In the genomic region with DNA sequence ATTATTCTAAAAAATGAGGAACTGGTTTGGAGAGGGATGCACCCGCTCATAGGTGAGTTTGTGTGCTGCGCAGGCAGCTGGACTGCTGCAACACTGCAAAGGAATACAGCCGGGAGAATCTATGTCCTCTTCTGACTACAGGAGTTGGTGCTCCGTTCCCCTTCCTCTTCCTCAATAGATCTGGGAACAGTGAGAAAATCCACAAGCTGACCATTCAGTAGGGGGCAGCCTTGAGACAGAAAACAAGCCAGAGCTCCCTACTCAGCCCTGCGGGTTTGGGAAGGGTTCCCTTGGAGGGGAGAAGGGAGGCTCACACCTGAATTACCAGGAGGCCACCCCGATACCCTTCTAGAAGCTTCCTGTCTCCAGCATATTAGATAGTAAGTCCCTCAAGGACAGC, we compare ENCODE assay signal across 12 cellular contexts.
A peak's percentile ranks its signal among the peaks of the same experiment; 100 is the strongest.
DNase-seq lines count a peak whose midpoint lies in the region; ATAC-seq and TF ChIP-seq lines count a peak whose summit lies in the region.
"Had no signal": no experiment of that assay in that cellular context is flagged by ENCODE, and none has a peak within 500 bp of the region (broad histone marks: within the 10 kb centered on the region; RNA-seq: fewer than 3 reads in every experiment).

No MANE protein-coding gene starts in this region.

- H3K36me3 ChIP-seq in brain microvascular endothelial cell (replicated peaks) = no peaks in the 10 kb centered on the region
- H3K36me3 ChIP-seq: neutrophil had no signal

- H3K27me3 ChIP-seq in HL-60 (ENCODE audit: insufficient read depth, poor library complexity, severe bottlenecking) = no peaks in the 10 kb centered on the region
- H3K27me3 ChIP-seq in brain microvascular endothelial cell (replicated peaks) = no peaks in the 10 kb centered on the region
- H3K27me3 ChIP-seq: neutrophil had no signal

- TF ChIP-seq CTCF in HL-60 (IDR thresholded peaks at IDR 0.05; ENCODE audit: insufficient read depth, low read length) (peak; percentile 3), brain microvascular endothelial cell (IDR thresholded peaks at IDR 0.05; ENCODE audit: low read depth, low read length, missing control alignments) (peak; percentile 16)

- H3K4me3 ChIP-seq in HL-60 (replicated peaks; ENCODE audit: insufficient read depth, low read length) (no peak overlapping the region), brain microvascular endothelial cell (ENCODE audit: low read depth, low read length) (no peak overlapping the region)

- DNase-seq in ELF-1 (ENCODE audit: low read depth, low spot score) (peak; percentile 60), HL-60 (ENCODE audit: low read depth in 1 of 2, low spot score in 1 of 2) (peak in 1 of 2 experiments; percentile 29), brain microvascular endothelial cell (no peak), medulla oblongata (ENCODE audit: extremely low spot score) (peak; percentile 8), NCI-H1417 treated with DMSO at 0.1 percent for 48 hours (lab: John Stamatoyannopoulos, UW) (no peak), NK-92 (lab: John Stamatoyannopoulos, UW; ENCODE audit: unreplicated experiment) (no peak)
- DNase-seq: caudate nucleus, NCI-H187 treated with DMSO at 0.1 percent for 48 hours, T-cell had no signal

- H3K27ac ChIP-seq in HL-60 (replicated peaks) = no peak overlapping the region
- H3K27ac ChIP-seq in brain microvascular endothelial cell = no peak overlapping the region
- H3K27ac ChIP-seq: neutrophil had no signal

- ATAC-seq in GM18519 (IDR thresholded peaks at IDR 0.05; ENCODE audit: low FRiP score, unreplicated experiment) = no peak
- no peak for ATAC-seq in HG03442 (IDR thresholded peaks at IDR 0.05; ENCODE audit: unreplicated experiment)
- ATAC-seq: T-cell had no signal

- in situ Hi-C loops in brain microvascular endothelial cell (cut with HindIII; ENCODE audit: low pct_ligation_motif_present, low sequenced_read_pairs) = no loop called here

Comparison
In these comparisons a context has a peak if more than half of its experiments do, and no peak if none do; other contexts are left out.
1. DNase-seq: peak in ELF-1 (single experiment) and medulla oblongata (single experiment); none in brain microvascular endothelial cell (single experiment), NCI-H1417 treated with DMSO at 0.1 percent for 48 hours (single experiment) and NK-92 (single experiment).